In genomic region chr4:77818667-77819408, GRCh38 we compare ENCODE assay signal across 1 cellular context.
A peak's percentile ranks its signal among the peaks of the same experiment; 100 is the strongest.
TF ChIP-seq lines count a peak whose summit lies in the region.

CNOT6L (minus strand) TSS chr4:77819368; CDS start chr4:77819308, 60 bp downstream.

TF ChIP-seq in K562, 482 proteins besides CTCF, POLR2A, EP300 and RAD21 (continued from another document and continues in another):
- TF ChIP-seq MYC (IDR thresholded peaks at IDR 0.05; ENCODE audit: low read depth, low read length) = no peak; the same call in 1 of the 2 replicates
- TF ChIP-seq MYC (CRISPR knock-in tag; IDR thresholded peaks at IDR 0.05; ENCODE audit: borderline replicate concordance, low read depth) = peak; percentile 46; the same call in 1 of the 2 replicates
- no peak for TF ChIP-seq ELF2 (CRISPR knock-in tag; IDR thresholded peaks at IDR 0.05)
- no peak for TF ChIP-seq ZBTB34 (CRISPR knock-in tag; IDR thresholded peaks at IDR 0.05)
- TF ChIP-seq KAT8 (IDR thresholded peaks at IDR 0.05; ENCODE audit: low read depth) = no peak
- no peak for TF ChIP-seq ELK1 (CRISPR knock-in tag; IDR thresholded peaks at IDR 0.05)
- TF ChIP-seq NR1H2 (CRISPR knock-in tag; IDR thresholded peaks at IDR 0.05) = no peak
- peak; percentile 86 for TF ChIP-seq EGR1 (conservative IDR thresholded peaks at IDR 0.05)
- peak; percentile 44 for TF ChIP-seq PHF20 (IDR thresholded peaks at IDR 0.05; ENCODE audit: partially characterized antibody)
- no peak for TF ChIP-seq SMC3 (conservative IDR thresholded peaks at IDR 0.05; ENCODE audit: insufficient read depth, low read depth, low read length)
- TF ChIP-seq KAT7 (CRISPR knock-in tag; IDR thresholded peaks at IDR 0.05; ENCODE audit: borderline replicate concordance) = no peak; the same call in 1 of the 2 replicates
- TF ChIP-seq MTA2 (IDR thresholded peaks at IDR 0.05; ENCODE audit: low read depth) = no peak
- TF ChIP-seq RB1 (IDR thresholded peaks at IDR 0.05; ENCODE audit: low read depth) = peak; percentile 71
- TF ChIP-seq FOXK2 (conservative IDR thresholded peaks at IDR 0.05 in 1 of 2, IDR thresholded peaks at IDR 0.05 in 1 of 2; ENCODE audit: low read depth in 2 of 2) = 0 out of 4 replicates have a peak, but pooled peaks of 1 of the 2 experiments have one; percentile 26
- no peak; the same call in 1 of the 2 replicates for TF ChIP-seq ARID2 (IDR thresholded peaks at IDR 0.05)
- no peak for TF ChIP-seq DACH1 (IDR thresholded peaks at IDR 0.05; ENCODE audit: partially characterized antibody)
- no peak for TF ChIP-seq DNMT1 (IDR thresholded peaks at IDR 0.05)
- no peak for TF ChIP-seq NCOA4 (IDR thresholded peaks at IDR 0.05; ENCODE audit: partially characterized antibody)
- TF ChIP-seq ZNF398 (CRISPR knock-in tag; IDR thresholded peaks at IDR 0.05) = no peak
- TF ChIP-seq ARID4B (CRISPR knock-in tag; IDR thresholded peaks at IDR 0.05) = peak; percentile 45; the same call in 1 of the 2 replicates
- TF ChIP-seq DPF2 (IDR thresholded peaks at IDR 0.05) = 0 out of 2 replicates have a peak, but pooled peaks have one; percentile 22
- no peak for TF ChIP-seq RFX1 (IDR thresholded peaks at IDR 0.05)
- TF ChIP-seq JUN (IDR thresholded peaks at IDR 0.05; ENCODE audit: borderline replicate concordance, low read depth, low read length) = no peak
- TF ChIP-seq JUN (CRISPR knock-in tag; IDR thresholded peaks at IDR 0.05; ENCODE audit: borderline replicate concordance) = no peak; the same call in 1 of the 2 replicates
- TF ChIP-seq ZBTB2 (IDR thresholded peaks at IDR 0.05) = peak; percentile 81
- TF ChIP-seq ZNF3 (CRISPR knock-in tag; IDR thresholded peaks at IDR 0.05) = no peak
- TF ChIP-seq MCM3 (IDR thresholded peaks at IDR 0.05) = no peak
- TF ChIP-seq ZNF695 (CRISPR knock-in tag; IDR thresholded peaks at IDR 0.05) = no peak
- no peak for TF ChIP-seq SAFB2 (IDR thresholded peaks at IDR 0.05; ENCODE audit: borderline replicate concordance, low read depth, low read length, severe bottlenecking)
- TF ChIP-seq POLR2B (IDR thresholded peaks at IDR 0.05; ENCODE audit: low read depth, partially characterized antibody) = peak; percentile 23
- 0 out of 2 replicates have a peak, but pooled peaks have one; percentile 24 for TF ChIP-seq NFIC (IDR thresholded peaks at IDR 0.05)
- TF ChIP-seq ZNF639 (CRISPR knock-in tag; conservative IDR thresholded peaks at IDR 0.05 in 1 of 2, IDR thresholded peaks at IDR 0.05 in 1 of 2) = 0 out of 4 replicates have a peak, but pooled peaks of 1 of the 2 experiments have one; percentile 43
- no peak for TF ChIP-seq ZZZ3 (IDR thresholded peaks at IDR 0.05)
- TF ChIP-seq U2AF1 (optimal IDR thresholded peaks at IDR 0.05; ENCODE audit: low read depth, low read length) = no peak
- TF ChIP-seq ILF3 (IDR thresholded peaks at IDR 0.05; ENCODE audit: borderline replicate concordance) = peak; percentile 52; the same call in 1 of the 2 replicates
- TF ChIP-seq ZBTB33 (CRISPR knock-in tag; IDR thresholded peaks at IDR 0.05) = 0 out of 2 replicates have a peak, but pooled peaks have one; percentile 4
- no peak for TF ChIP-seq ZNF175 (CRISPR knock-in tag; IDR thresholded peaks at IDR 0.05; ENCODE audit: low read depth)
- 0 out of 2 replicates have a peak, but pooled peaks have one; percentile 48 for TF ChIP-seq LARP7 (IDR thresholded peaks at IDR 0.05)
- TF ChIP-seq MAZ (CRISPR knock-in tag; conservative IDR thresholded peaks at IDR 0.05 in 1 of 2, IDR thresholded peaks at IDR 0.05 in 1 of 2) = peak; percentile 35 to 58; a peak in 2 of 4 replicates
- TF ChIP-seq CBX1 (IDR thresholded peaks at IDR 0.05; ENCODE audit: low read depth) = peak; percentile 35; the same call in 1 of the 2 replicates
- TF ChIP-seq HMG20B (CRISPR knock-in tag; IDR thresholded peaks at IDR 0.05) = no peak
- TF ChIP-seq KDM1A (IDR thresholded peaks at IDR 0.05) = no peak
- TF ChIP-seq MAFK (IDR thresholded peaks at IDR 0.05; ENCODE audit: low read length) = no peak
- TF ChIP-seq HCFC1 (IDR thresholded peaks at IDR 0.05; ENCODE audit: low read depth, low read length) = 0 out of 2 replicates have a peak, but pooled peaks have one; percentile 9
- TF ChIP-seq GMEB1 (CRISPR knock-in tag; IDR thresholded peaks at IDR 0.05) = 0 out of 2 replicates have a peak, but pooled peaks have one; percentile 21
- TF ChIP-seq CTBP1 (IDR thresholded peaks at IDR 0.05; ENCODE audit: borderline replicate concordance) = peak; percentile 85
- no peak for TF ChIP-seq ID3 (CRISPR knock-in tag; IDR thresholded peaks at IDR 0.05)
- 0 out of 2 replicates have a peak, but pooled peaks have one; percentile 21 for TF ChIP-seq ID3 (tag; IDR thresholded peaks at IDR 0.05)
- peak; percentile 87 for TF ChIP-seq ZFX (CRISPR knock-in tag; IDR thresholded peaks at IDR 0.05)
- TF ChIP-seq CCNT2 (IDR thresholded peaks at IDR 0.05; ENCODE audit: borderline replicate concordance, extremely low read depth, insufficient read length, low read depth, low read length) = peak; percentile 58
- peak; percentile 65 for TF ChIP-seq HMGN3 (IDR thresholded peaks at IDR 0.05; ENCODE audit: borderline replicate concordance, extremely low read depth, insufficient read length, low read depth, low read length)
- TF ChIP-seq E2F6 (IDR thresholded peaks at IDR 0.05; ENCODE audit: borderline replicate concordance in 1 of 2, extremely low read depth in 1 of 2, insufficient read depth in 1 of 2, insufficient read length in 1 of 2, low read depth in 1 of 2, low read length in 1 of 2, poor library complexity in 1 of 2, severe bottlenecking in 1 of 2) = peak in 1 of 2 experiments; percentile 62
